In genomic region chr18:22159014-22159413, GRCh38 we compare ENCODE assay signal across 19 cellular contexts. TPM values are rescaled to one million over a fixed set of nuclear protein-coding genes. Genes with fewer than 3 reads are reported as not detected.
A peak's percentile ranks its signal among the peaks of the same experiment; 100 is the strongest.
DNase-seq lines count a peak whose midpoint lies in the region; ATAC-seq, FAIRE-seq and TF ChIP-seq lines count a peak whose summit lies in the region.
"Had no signal": no experiment of that assay in that cellular context is flagged by ENCODE, and none has a peak within 500 bp of the region (broad histone marks: within the 10 kb centered on the region; RNA-seq: fewer than 3 reads in every experiment).

No MANE protein-coding gene starts in this region.

- H3K27me3 ChIP-seq in Caco-2 (replicated peaks; ENCODE audit: control insufficient read depth, insufficient read depth, low read length) (no peaks in the 10 kb centered on the region), H1 (replicated peaks in 1 of 4; ENCODE audit: control insufficient read depth in 3 of 4, extremely low read depth in 1 of 4, insufficient read depth in 3 of 4, low read length in 3 of 4) (peaks cover 15 to 29% (median 26%) of the 10 kb centered on the region in 4 experiments), osteoblast (ENCODE audit: insufficient read depth, low read length) (peaks cover 54% of the 10 kb centered on the region)

- no peak for DNase-seq in Caco-2
- no peak for DNase-seq in H1 (ENCODE audit: low read depth in 1 of 2, low spot score in 2 of 2)
- DNase-seq in left colon: no peak
- DNase-seq in osteoblast (ENCODE audit: insufficient read length, low spot score, missing footprints): peak; percentile 11
- DNase-seq in activated CD4-positive, alpha-beta memory T cell treated with anti-CD3 and anti-CD28 coated beads for 36 hours: no peak
- no peak for DNase-seq in NCI-H1048 (lab: John Stamatoyannopoulos, UW)
- no peak for DNase-seq in SIG-M5 treated with dmso at 0.1 percent for 504 hours (lab: John Stamatoyannopoulos, UW; ENCODE audit: unreplicated experiment)
- DNase-seq: AML-193; CD4-positive, alpha-beta T cell; DMS153; DMS79; GF-D8; H9; IMR-90 had no signal

- peak overlapping the region; percentile 6 for H3K27ac Mint-ChIP-seq in Caco-2 (ENCODE audit: unreplicated experiment)
- H3K27ac Mint-ChIP-seq in activated CD4-positive, alpha-beta memory T cell treated with anti-CD3 and anti-CD28 coated beads for 36 hours: no peak overlapping the region
- H3K27ac Mint-ChIP-seq: CD4-positive, alpha-beta T cell; GM23338; H9 had no signal

- H3K9me3 ChIP-seq in Caco-2 (no peaks in the 10 kb centered on the region), H1 (ENCODE audit: insufficient read depth in 2 of 2, low read depth in 1 of 2, low read length in 1 of 2) (no peaks in the 10 kb centered on the region), osteoblast (ENCODE audit: low read depth, low read length) (no peaks in the 10 kb centered on the region)
- H3K9me3 ChIP-seq: A549 had no signal

- no peak overlapping the region for H4K5ac ChIP-seq in H1 (ENCODE audit: insufficient read length, low read depth, low read length)

- H3K4ac ChIP-seq in H1 (replicated peaks; ENCODE audit: insufficient read length, low read depth, low read length): no peak overlapping the region

- no peak overlapping the region for H2BK12ac ChIP-seq in H1 (ENCODE audit: low read depth, low read length)

- no peak overlapping the region for H3K4me2 ChIP-seq in H1 (ENCODE audit: insufficient read depth in 1 of 2, low read depth in 2 of 2, low read length in 2 of 2)
- no peak overlapping the region for H3K4me2 ChIP-seq in osteoblast (ENCODE audit: insufficient read depth, low read length)
- H3K4me2 ChIP-seq: A549, GM23338 had no signal

- H3K27me3 Mint-ChIP-seq in Caco-2 (ENCODE audit: insufficient read depth, unreplicated experiment): no peaks in the 10 kb centered on the region
- H3K27me3 Mint-ChIP-seq in activated CD4-positive, alpha-beta memory T cell treated with anti-CD3 and anti-CD28 coated beads for 36 hours: peaks cover 22% of the 10 kb centered on the region

- no peak overlapping the region for H3K14ac ChIP-seq in H1 (ENCODE audit: insufficient read length)

- H3K18ac ChIP-seq in H1 (ENCODE audit: extremely low read depth, low read length): no peak overlapping the region; the same call in 1 of the 2 replicates

- no peak overlapping the region for H3K4me3 Mint-ChIP-seq in Caco-2 (ENCODE audit: unreplicated experiment)
- H3K4me3 Mint-ChIP-seq in activated CD4-positive, alpha-beta memory T cell treated with anti-CD3 and anti-CD28 coated beads for 36 hours: no peak overlapping the region
- H3K4me3 Mint-ChIP-seq: CD4-positive, alpha-beta T cell; GM23338; H9 had no signal

- H4K8ac ChIP-seq in H1 (ENCODE audit: extremely low read depth, insufficient read depth, low read length): no peak overlapping the region

- WGBS in H1 (ENCODE audit: extremely low coverage in 1 of 2, insufficient coverage in 1 of 2, insufficient read length in 1 of 2, insufficient replicate concordance in 2 of 2, low coverage in 1 of 2, low lambda C conversion rate in 2 of 2, missing lambda C conversion rate in 1 of 2), 2 experiments: 86% methylated on average over 2 of the region's 2 CpGs; no CpG with 5 or more reads in 1 of the 2 experiments

- no peak overlapping the region for H3K56ac ChIP-seq in H1 (replicated peaks; ENCODE audit: insufficient read length, low read depth, low read length)

- TF ChIP-seq EP300 in H1 (IDR thresholded peaks at IDR 0.05; ENCODE audit: borderline replicate concordance in 1 of 2, low read depth in 2 of 2, low read length in 2 of 2): no peak

- no peak overlapping the region for H4K91ac ChIP-seq in H1 (replicated peaks; ENCODE audit: insufficient read length, low read length)

- no peak overlapping the region for H2BK5ac ChIP-seq in H1 (ENCODE audit: low read depth, low read length)

- H3K23ac ChIP-seq in H1 (ENCODE audit: insufficient read length): no peak overlapping the region

- TF ChIP-seq POLR2A in H1 (IDR thresholded peaks at IDR 0.05; ENCODE audit: control extremely low read depth in 1 of 2, low read depth in 2 of 2, low read length in 2 of 2): no peak

- intact Hi-C loops in Caco-2 (cut with micrococcal nuclease; ENCODE audit: unreplicated experiment): no loop called here
- intact Hi-C loops in left colon (cut with DNase I, micrococcal nuclease): no loop called here
- intact Hi-C loops in activated CD4-positive, alpha-beta memory T cell treated with anti-CD3 and anti-CD28 coated beads for 36 hours (cut with micrococcal nuclease): no loop called here

- H2AFZ ChIP-seq in H1 (ENCODE audit: low read length): no peak overlapping the region
- no peak overlapping the region for H2AFZ ChIP-seq in osteoblast (ENCODE audit: low read length)
- H2AFZ ChIP-seq: GM23338 had no signal

- TF ChIP-seq CTCF in Caco-2 (IDR thresholded peaks at IDR 0.05; ENCODE audit: insufficient read depth in 1 of 2, low read depth in 1 of 2, low read length in 1 of 2, severe bottlenecking in 1 of 2, unreplicated experiment in 1 of 2) (no peak), H1 (IDR thresholded peaks at IDR 0.05; ENCODE audit: control extremely low read depth in 1 of 3, insufficient read depth in 1 of 3, low read depth in 1 of 3, low read length in 3 of 3) (no peak), osteoblast (IDR thresholded peaks at IDR 0.05; ENCODE audit: extremely low read depth, low read depth, low read length) (no peak)

- peaks cover 22% of the 10 kb centered on the region for H3K4me1 Mint-ChIP-seq in Caco-2 (ENCODE audit: low read depth, unreplicated experiment)
- H3K4me1 Mint-ChIP-seq in activated CD4-positive, alpha-beta memory T cell treated with anti-CD3 and anti-CD28 coated beads for 36 hours (ENCODE audit: low read depth): no peaks in the 10 kb centered on the region
- H3K4me1 Mint-ChIP-seq: GM23338, H9 had no signal

- no peaks in the 10 kb centered on the region for H3K79me1 ChIP-seq in H1 (ENCODE audit: low read depth, low read length)

- POLR2A ChIA-PET in Caco-2 (lab: Charles Lee) (no interaction called here), H1 (lab: Charles Lee; ENCODE audit: partially characterized antibody) (no interaction called here)
- POLR2A ChIA-PET in activated CD4-positive, alpha-beta memory T cell treated with anti-CD3 and anti-CD28 coated beads for 36 hours (lab: Charles Lee): no interaction called here

- H2BK20ac ChIP-seq in H1 (ENCODE audit: low read length): no peak overlapping the region

- BruUV-seq in Caco-2 (replicated peaks; lab: Mats Ljungman, UMichigan): no TSS peak

- H3K4me1 ChIP-seq in Caco-2: peaks cover 12% of the 10 kb centered on the region; the same call in 1 of the 2 replicates
- no peaks in the 10 kb centered on the region for H3K4me1 ChIP-seq in H1 (replicated peaks in 1 of 4; ENCODE audit: control insufficient read depth in 3 of 4, insufficient read depth in 4 of 4, low read length in 3 of 4)
- H3K4me1 ChIP-seq in osteoblast (ENCODE audit: insufficient read depth, low read length): no peaks in the 10 kb centered on the region
- H3K4me1 ChIP-seq: A549 had no signal

- H2AK5ac ChIP-seq in H1 (ENCODE audit: low read depth, low read length): no peak overlapping the region

- H3K36me3 Mint-ChIP-seq in Caco-2 (ENCODE audit: insufficient read depth, unreplicated experiment): no peaks in the 10 kb centered on the region
- H3K36me3 Mint-ChIP-seq in activated CD4-positive, alpha-beta memory T cell treated with anti-CD3 and anti-CD28 coated beads for 36 hours: no peaks in the 10 kb centered on the region

- H3K79me2 ChIP-seq in H1 (ENCODE audit: control insufficient read depth in 1 of 2, insufficient read depth in 2 of 2, low read length in 2 of 2) (no peaks in the 10 kb centered on the region), osteoblast (ENCODE audit: insufficient read depth, low read length) (no peaks in the 10 kb centered on the region)

- CTCF ChIA-PET in Caco-2 (lab: Charles Lee) (no interaction called here), H1 (lab: Charles Lee; ENCODE audit: partially characterized antibody) (interaction anchor here (1.2 kb wide), 1 partner anchor 161 kb away, joined by 3 read pairs; no protein-coding TSS in a partner anchor)
- CTCF ChIA-PET in activated CD4-positive, alpha-beta memory T cell treated with anti-CD3 and anti-CD28 coated beads for 36 hours (lab: Charles Lee): no interaction called here

- H2BK120ac ChIP-seq in H1 (replicated peaks; ENCODE audit: low read depth, low read length): no peak overlapping the region

- peak; percentile 48 for ATAC-seq in left colon
- ATAC-seq: A549, GM23338 had no signal

- no peaks in the 10 kb centered on the region for H3K36me3 ChIP-seq in Caco-2 (ENCODE audit: control insufficient read depth, insufficient read depth, low read length)
- H3K36me3 ChIP-seq in H1 (ENCODE audit: control insufficient read depth in 2 of 4, insufficient read depth in 4 of 4, low read length in 3 of 4): no peaks in the 10 kb centered on the region
- H3K36me3 ChIP-seq in osteoblast (ENCODE audit: insufficient read depth, low read length): no peaks in the 10 kb centered on the region

- no peak overlapping the region for H3K9ac ChIP-seq in H1 (replicated peaks in 1 of 4; ENCODE audit: extremely low read depth in 1 of 4, low read depth in 3 of 4, low read length in 3 of 4)

- no peak overlapping the region for H3K4me3 ChIP-seq in Caco-2 (ENCODE audit: low read depth, low read length)
- H3K4me3 ChIP-seq in H1 (ENCODE audit: extremely low read depth in 1 of 4, insufficient read depth in 2 of 4, low read depth in 3 of 4, low read length in 4 of 4): no peak overlapping the region
- no peak overlapping the region for H3K4me3 ChIP-seq in osteoblast (ENCODE audit: insufficient read depth, low read length)
- H3K4me3 ChIP-seq: A549, GM23338 had no signal

- peaks cover 0 to 3% of the 10 kb centered on the region in 2 experiments for H4K20me1 ChIP-seq in H1 (replicated peaks in 1 of 2; ENCODE audit: control insufficient read depth in 1 of 2, insufficient read depth in 2 of 2, low read length in 2 of 2)
- H4K20me1 ChIP-seq in osteoblast (ENCODE audit: insufficient read depth, low read length): no peaks in the 10 kb centered on the region

- H2BK15ac ChIP-seq in H1 (ENCODE audit: low read length): no peak overlapping the region

- FAIRE-seq in H1 (lab: Jason Lieb, UNC): peak; percentile 48
- FAIRE-seq: A549, HTR-8/SVneo had no signal

- H3K27ac ChIP-seq in H1 (ENCODE audit: low read depth, low read length) (no peak overlapping the region), osteoblast (ENCODE audit: low read depth, low read length) (no peak overlapping the region)
- H3K27ac ChIP-seq: 22Rv1, A549, C4-2B had no signal

- H3K9me3 Mint-ChIP-seq in Caco-2 (ENCODE audit: unreplicated experiment): no peaks in the 10 kb centered on the region
- H3K9me3 Mint-ChIP-seq in activated CD4-positive, alpha-beta memory T cell treated with anti-CD3 and anti-CD28 coated beads for 36 hours: no peaks in the 10 kb centered on the region
- H3K9me3 Mint-ChIP-seq: CD4-positive, alpha-beta T cell; GM23338; H9 had no signal

- H3K23me2 ChIP-seq in H1 (ENCODE audit: low read depth, low read length): no peaks in the 10 kb centered on the region

- no peak for TF ChIP-seq RAD21 in H1 (IDR thresholded peaks at IDR 0.05 in 1 of 2, conservative IDR thresholded peaks at IDR 0.05 in 1 of 2; ENCODE audit: low read depth in 2 of 2, low read length in 2 of 2)

RNA-seq across cellular contexts. Expression of gene GATA6, which starts 10.4 kb away (rescaled TPM):
- 124 and 136 TPM in 2 replicates for total RNA-seq in Caco-2 (2022)
- total RNA-seq in H1 (2021; fragmentation: NEBNext Ultra II Directional; extraction: Animal tissue kit (Norgen Biotek cat#: 25700)): 0.09 and 0.25 TPM in 2 replicates
- polyA plus RNA-seq in H1 (2011; rRNA removed): 0.02 TPM in 1 of 2 replicates, not detected in the other
- polyA plus RNA-seq in H1 (2011; cell fraction: cytosol; rRNA removed): not detected
- polyA plus RNA-seq in H1 (2011; cell fraction: nucleus; rRNA removed): 0.03 TPM
- polyA plus RNA-seq in H1 (2012, experiment 1 of 2): 0.09 to 0.19 TPM (median 0.18 TPM) in 3 of 4 replicates, not detected in the other
- 0.14 TPM for polyA plus RNA-seq in H1 (2012, experiment 2 of 2)
- not detected for polyA plus RNA-seq in H1 (2013, experiment 1 of 2)
- polyA plus RNA-seq in H1 (2013, experiment 2 of 2): not detected
- polyA minus RNA-seq in H1 (2011; rRNA and poly(A)+ RNA removed): 0.06 TPM in 1 of 2 replicates, not detected in the other
- not detected for polyA minus RNA-seq in H1 (2011; cell fraction: cytosol; rRNA and poly(A)+ RNA removed)
- polyA minus RNA-seq in H1 (2011; cell fraction: nucleus; rRNA and poly(A)+ RNA removed): not detected
- 10 to 100 TPM; 46.1 to 57.8 TPM for total RNA-seq in left colon
- 10.9 and 16.6 TPM in 2 replicates for total RNA-seq in osteoblast
- total RNA-seq in activated CD4-positive, alpha-beta memory T cell treated with anti-CD3 and anti-CD28 coated beads for 36 hours: under 1 TPM; 0.07 to 0.10 TPM
- total RNA-seq: GM23338, H9 had no signal
